In the genomic region with DNA sequence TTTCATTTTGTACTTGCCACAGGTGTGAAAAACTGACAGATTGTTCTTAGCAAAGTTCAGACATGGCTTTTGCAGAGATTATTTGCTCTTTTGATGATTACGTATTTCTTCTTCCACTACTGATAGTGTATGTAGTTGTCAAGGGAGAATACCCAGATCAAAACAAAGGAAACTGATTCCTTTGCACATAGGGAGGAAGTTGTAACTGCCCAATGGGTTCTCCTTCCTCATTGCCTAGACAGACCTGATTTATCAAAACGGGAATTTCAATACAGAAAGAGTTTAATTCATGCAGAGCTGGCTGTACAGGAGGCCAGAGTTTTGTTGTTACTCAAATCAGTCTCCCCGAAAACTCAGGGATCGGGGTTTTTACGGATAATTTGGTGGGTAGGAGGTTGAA, we compare ENCODE assay signal across 17 cellular contexts.
DNase-seq lines count a peak whose midpoint lies in the region; ATAC-seq and TF ChIP-seq lines count a peak whose summit lies in the region.
"Had no signal": no experiment of that assay in that cellular context is flagged by ENCODE, and none has a peak within 500 bp of the region (broad histone marks: within the 10 kb centered on the region; RNA-seq: fewer than 3 reads in every experiment).

No MANE protein-coding gene starts in this region.

- H3K9me3 Mint-ChIP-seq in CD4-positive, alpha-beta T cell: no peaks in the 10 kb centered on the region
- no peaks in the 10 kb centered on the region for H3K9me3 Mint-ChIP-seq in activated CD8-positive, alpha-beta T cell treated with anti-CD3 and anti-CD28 coated beads for 36 hours
- H3K9me3 Mint-ChIP-seq in naive thymus-derived CD4-positive, alpha-beta T cell: no peaks in the 10 kb centered on the region

- 0 out of 2 replicates have a peak overlapping the region, but pooled peaks have one; percentile 4 for H3K27ac ChIP-seq in BLaER1
- no peak overlapping the region for H3K27ac ChIP-seq in CD4-positive, alpha-beta T cell (ENCODE audit: low read depth, low read length)
- no peak overlapping the region for H3K27ac ChIP-seq in naive thymus-derived CD4-positive, alpha-beta T cell (ENCODE audit: low read depth, low read length)
- H3K27ac ChIP-seq in foreskin keratinocyte: no peak overlapping the region
- H3K27ac ChIP-seq: brain microvascular endothelial cell, pancreas had no signal

- POLR2A ChIA-PET in CD4-positive, alpha-beta T cell (lab: Charles Lee): no interaction called here
- POLR2A ChIA-PET in activated CD8-positive, alpha-beta T cell treated with anti-CD3 and anti-CD28 coated beads for 36 hours (lab: Charles Lee): interaction anchor here (1.0 kb wide), 1 partner anchor 60 kb away, joined by 3 read pairs; no protein-coding TSS in a partner anchor
- POLR2A ChIA-PET in naive thymus-derived CD4-positive, alpha-beta T cell (lab: Charles Lee): interaction anchor here (0.7 kb wide), 1 partner anchor 36 kb away, joined by 5 read pairs; no protein-coding TSS in a partner anchor

- no peak for ATAC-seq in CD4-positive, alpha-beta T cell (ENCODE audit: poor library complexity)
- ATAC-seq in activated CD8-positive, alpha-beta T cell treated with anti-CD3 and anti-CD28 coated beads for 36 hours: peak; percentile 27
- peak; percentile 40 for ATAC-seq in naive thymus-derived CD4-positive, alpha-beta T cell
- no peak for ATAC-seq in foreskin keratinocyte
- ATAC-seq in GM19397 (IDR thresholded peaks at IDR 0.05; ENCODE audit: unreplicated experiment): no peak
- ATAC-seq: pancreas had no signal

- H3K27me3 Mint-ChIP-seq in CD4-positive, alpha-beta T cell: no peaks in the 10 kb centered on the region
- H3K27me3 Mint-ChIP-seq in activated CD8-positive, alpha-beta T cell treated with anti-CD3 and anti-CD28 coated beads for 36 hours: no peaks in the 10 kb centered on the region
- H3K27me3 Mint-ChIP-seq in naive thymus-derived CD4-positive, alpha-beta T cell: no peaks in the 10 kb centered on the region

- CTCF ChIA-PET in CD4-positive, alpha-beta T cell (lab: Charles Lee): no interaction called here
- CTCF ChIA-PET in activated CD8-positive, alpha-beta T cell treated with anti-CD3 and anti-CD28 coated beads for 36 hours (lab: Charles Lee): interaction anchor here (0.7 kb wide), 1 partner anchor 163 kb away, joined by 3 read pairs; no protein-coding TSS in a partner anchor
- CTCF ChIA-PET in naive thymus-derived CD4-positive, alpha-beta T cell (lab: Charles Lee): interaction anchor here (0.7 kb wide), 1 partner anchor 13 kb away, joined by 4 read pairs; no protein-coding TSS in a partner anchor

- H3K4me1 Mint-ChIP-seq in CD4-positive, alpha-beta T cell (ENCODE audit: low read depth): peaks cover 30% of the 10 kb centered on the region
- H3K4me1 Mint-ChIP-seq in activated CD8-positive, alpha-beta T cell treated with anti-CD3 and anti-CD28 coated beads for 36 hours (ENCODE audit: low read depth): peaks cover 35% of the 10 kb centered on the region
- peaks cover 24 to 43% (median 33%) of the 10 kb centered on the region in 7 donors for H3K4me1 Mint-ChIP-seq in naive thymus-derived CD4-positive, alpha-beta T cell

- intact Hi-C loops in CD4-positive, alpha-beta T cell (cut with DNase I, micrococcal nuclease): loop anchor here in 1 of 2 experiments (5.0 kb wide), 1 partner anchor 113 kb away; no protein-coding TSS in a partner anchor
- intact Hi-C loops in activated CD8-positive, alpha-beta T cell treated with anti-CD3 and anti-CD28 coated beads for 36 hours (cut with micrococcal nuclease): no loop called here
- intact Hi-C loops in naive thymus-derived CD4-positive, alpha-beta T cell (cut with micrococcal nuclease): no loop called here

- no peak overlapping the region for H3K9ac ChIP-seq in BLaER1

- no peak for TF ChIP-seq CTCF in CD4-positive, alpha-beta T cell (IDR thresholded peaks at IDR 0.05)
- no peak for TF ChIP-seq CTCF in activated CD8-positive, alpha-beta T cell treated with anti-CD3 and anti-CD28 coated beads for 36 hours (IDR thresholded peaks at IDR 0.05)
- no peak for TF ChIP-seq CTCF in foreskin keratinocyte (conservative IDR thresholded peaks at IDR 0.05)

- no peak for DNase-seq in CD4-positive, alpha-beta T cell
- no peak for DNase-seq in activated CD8-positive, alpha-beta T cell treated with anti-CD3 and anti-CD28 coated beads for 36 hours
- DNase-seq in naive thymus-derived CD4-positive, alpha-beta T cell: no peak
- no peak for DNase-seq in foreskin keratinocyte
- no peak for DNase-seq in AG08395 (ENCODE audit: low spot score)
- DNase-seq in COR-L47 (lab: John Stamatoyannopoulos, UW): no peak
- DNase-seq: activated CD8-positive, alpha-beta memory T cell treated with anti-CD3 and anti-CD28 coated beads for 24 hours; activated effector memory CD4-positive, alpha-beta T cell treated with Interleukin-2 at 50 U/mL for 16 hours; BE2C; brain microvascular endothelial cell; NCI-H1694 treated with DMSO at 0.1 percent for 48 hours; NCI-H69; pancreas; spleen; T1000 had no signal

- H3K36me3 ChIP-seq in BLaER1: no peaks in the 10 kb centered on the region
- no peaks in the 10 kb centered on the region for H3K36me3 ChIP-seq in naive thymus-derived CD4-positive, alpha-beta T cell (ENCODE audit: control insufficient read depth in 2 of 3, insufficient read depth in 3 of 3, low read length in 3 of 3)
- H3K36me3 ChIP-seq: BE2C, brain microvascular endothelial cell, pancreas, spleen had no signal

- no peak overlapping the region for H3K4me3 Mint-ChIP-seq in CD4-positive, alpha-beta T cell
- H3K4me3 Mint-ChIP-seq in activated CD8-positive, alpha-beta T cell treated with anti-CD3 and anti-CD28 coated beads for 36 hours: no peak overlapping the region
- H3K4me3 Mint-ChIP-seq in naive thymus-derived CD4-positive, alpha-beta T cell: peak overlapping the region in 6 of 10 donors; percentile 15 to 71 (median 43)

- H3K27ac Mint-ChIP-seq in CD4-positive, alpha-beta T cell: peak overlapping the region; percentile 21
- peak overlapping the region; percentile 57 for H3K27ac Mint-ChIP-seq in activated CD8-positive, alpha-beta T cell treated with anti-CD3 and anti-CD28 coated beads for 36 hours
- H3K27ac Mint-ChIP-seq in naive thymus-derived CD4-positive, alpha-beta T cell: peak overlapping the region; percentile 38 to 96 (median 66)

- no peaks in the 10 kb centered on the region for H3K36me3 Mint-ChIP-seq in CD4-positive, alpha-beta T cell (ENCODE audit: low read depth)
- H3K36me3 Mint-ChIP-seq in activated CD8-positive, alpha-beta T cell treated with anti-CD3 and anti-CD28 coated beads for 36 hours (ENCODE audit: low read depth): no peaks in the 10 kb centered on the region
- H3K36me3 Mint-ChIP-seq in naive thymus-derived CD4-positive, alpha-beta T cell: no peaks in the 10 kb centered on the region

- H3K27me3 ChIP-seq in BLaER1 (no peaks in the 10 kb centered on the region), foreskin keratinocyte (no peaks in the 10 kb centered on the region)
- no peaks in the 10 kb centered on the region for H3K27me3 ChIP-seq in CD4-positive, alpha-beta T cell (ENCODE audit: control insufficient read depth, insufficient read depth, low read length)
- H3K27me3 ChIP-seq in naive thymus-derived CD4-positive, alpha-beta T cell (ENCODE audit: control insufficient read depth in 2 of 2, insufficient read depth in 2 of 2, low read length in 2 of 2): no peaks in the 10 kb centered on the region
- H3K27me3 ChIP-seq: BE2C, brain microvascular endothelial cell, pancreas, spleen had no signal

- peaks cover 4% of the 10 kb centered on the region; the same call in 1 of the 2 replicates for H3K9me3 ChIP-seq in BLaER1
- H3K9me3 ChIP-seq in CD4-positive, alpha-beta T cell (ENCODE audit: control insufficient read depth, low read length): no peaks in the 10 kb centered on the region
- no peaks in the 10 kb centered on the region for H3K9me3 ChIP-seq in naive thymus-derived CD4-positive, alpha-beta T cell (ENCODE audit: control insufficient read depth in 2 of 3, low read length in 3 of 3)
- H3K9me3 ChIP-seq: BE2C, pancreas, spleen had no signal

- H3K4me1 ChIP-seq in BLaER1 (peaks cover 21% of the 10 kb centered on the region), foreskin keratinocyte (peaks cover 8% of the 10 kb centered on the region)
- H3K4me1 ChIP-seq in naive thymus-derived CD4-positive, alpha-beta T cell (ENCODE audit: control insufficient read depth in 2 of 2, insufficient read depth in 2 of 2, low read length in 2 of 2): no peaks in the 10 kb centered on the region

- no peaks in the 10 kb centered on the region for H4K20me1 ChIP-seq in BLaER1

- peak overlapping the region; percentile 0; the same call in 1 of the 2 replicates for H3K4me2 ChIP-seq in BLaER1

- no peak overlapping the region for H3K4me3 ChIP-seq in BLaER1
- H3K4me3 ChIP-seq in naive thymus-derived CD4-positive, alpha-beta T cell (ENCODE audit: low read length): no peak overlapping the region
- H3K4me3 ChIP-seq: pancreas, spleen had no signal

Comparison
In these comparisons a context has a peak if more than half of its experiments do, and no peak if none do; other contexts are left out.
1. ATAC-seq: peak in activated CD8-positive, alpha-beta T cell treated with anti-CD3 and anti-CD28 coated beads for 36 hours (single experiment) and naive thymus-derived CD4-positive, alpha-beta T cell (single experiment); none in CD4-positive, alpha-beta T cell (single experiment), foreskin keratinocyte (single experiment) and GM19397 (single experiment).
2. H3K4me3 Mint-ChIP-seq: peak in naive thymus-derived CD4-positive, alpha-beta T cell (6 of 10); none in CD4-positive, alpha-beta T cell (single experiment) and activated CD8-positive, alpha-beta T cell treated with anti-CD3 and anti-CD28 coated beads for 36 hours (single experiment).
3. Peak in every context shown above with its lines, with median percentiles within 50 percentile points of each other: H3K27ac Mint-ChIP-seq.